8 cellular contexts compared by ENCODE assay signal in the genomic region with DNA sequence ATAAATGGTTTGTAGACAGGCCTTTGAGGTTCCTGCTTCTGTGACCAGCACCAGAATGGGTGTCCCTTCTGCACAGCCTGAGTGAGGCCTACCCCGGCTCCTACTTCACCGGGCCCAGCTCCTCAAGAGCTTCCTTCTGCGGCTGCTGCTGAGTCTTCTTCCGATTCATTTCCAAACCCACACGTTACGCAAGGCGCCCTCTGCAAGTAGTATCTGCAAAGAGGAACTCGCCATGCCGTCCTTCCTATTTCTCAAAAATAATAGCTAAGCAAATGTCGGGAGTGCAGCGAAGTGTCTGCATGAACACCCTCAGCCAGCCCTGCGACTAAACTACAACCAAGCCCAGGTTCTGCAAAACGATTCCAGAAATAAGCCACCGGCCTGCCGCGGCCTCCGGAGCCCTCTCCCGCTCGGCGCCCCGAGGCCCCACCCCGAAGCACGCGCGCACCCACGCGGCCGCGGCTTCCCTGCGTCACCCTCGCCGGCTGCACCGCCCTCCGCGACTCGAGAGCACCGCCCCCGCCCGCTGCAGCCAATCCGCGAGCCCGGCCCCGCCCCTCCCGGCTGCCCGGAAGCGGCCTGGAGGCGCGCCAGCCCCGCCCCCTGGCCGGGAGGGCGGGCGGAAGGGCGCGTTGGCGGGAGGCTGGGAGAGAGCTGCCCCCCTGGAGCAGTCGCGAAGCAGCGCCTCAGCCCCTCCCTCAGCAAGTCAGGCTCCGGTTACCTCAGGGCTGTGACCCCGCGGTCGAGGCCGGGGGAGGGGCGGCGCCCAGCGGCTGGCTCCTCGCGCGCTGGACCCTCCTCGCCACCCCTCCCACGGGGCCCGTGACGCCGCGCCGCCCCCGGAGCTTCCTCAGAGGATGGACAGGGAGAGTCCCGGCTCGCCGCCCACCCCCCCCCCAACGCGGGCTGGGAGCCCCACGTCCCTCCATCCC. TPM values are rescaled to one million over a fixed set of nuclear protein-coding genes. Genes with fewer than 3 reads are reported as not detected.
DNase-seq lines count a peak whose midpoint lies in the region; ATAC-seq and TF ChIP-seq lines count a peak whose summit lies in the region.

No MANE protein-coding gene starts in this region.

- TF ChIP-seq CTCF in AG10803 (conservative IDR thresholded peaks at IDR 0.05; ENCODE audit: low read length) = no peak

- peak; percentile 52 for ATAC-seq in GM19025 (IDR thresholded peaks at IDR 0.05; ENCODE audit: low read depth, unreplicated experiment)
- ATAC-seq in HG03196 (IDR thresholded peaks at IDR 0.05; ENCODE audit: unreplicated experiment) = peak; percentile 54

- H3K4me3 ChIP-seq in AG10803 (ENCODE audit: low read length) = peak overlapping the region; percentile 69

- DNase-seq in AG10803 (ENCODE audit: low read depth) (peak; percentile 92), NCI-H510A treated with DMSO at 0.1 percent for 48 hours (lab: John Stamatoyannopoulos, UW) (peak; percentile 83), cerebellum (ENCODE audit: low spot score) (peak; percentile 97), kidney tubule cell (ENCODE audit: low spot score) (peak; percentile 96)
- peak; percentile 98 for DNase-seq in activated CD4-positive, alpha-beta T cell treated with anti-CD3 and anti-CD28 coated beads for 24 hours (ENCODE audit: low read depth in 2 of 2)
- peak; percentile 99 for DNase-seq in stimulated activated CD4-positive, alpha-beta T cell treated with anti-CD3 and anti-CD28 coated beads, Interleukin-15, amount 100 ng/mL, for 24 hours

RNA-seq across cellular contexts. Expression of gene MNT, which starts 8.3 kb away (rescaled TPM):
- 8.3 TPM for total RNA-seq in cerebellum

RNA-seq across cellular contexts. Expression of gene SGSM2, which starts 55.2 kb away (rescaled TPM):
- total RNA-seq in cerebellum = 51.6 TPM

RNA-seq across cellular contexts. Expression of gene TSR1, which starts 56.3 kb away (rescaled TPM):
- 26.0 TPM for total RNA-seq in cerebellum

Comparison
In these comparisons a context has a peak if more than half of its experiments do, and no peak if none do; other contexts are left out.
1. Peak in every context shown above with its lines: DNase-seq, ATAC-seq and H3K4me3 ChIP-seq.